ENCODE assay signal across 8 cellular contexts in genomic region chr22:44701824-44702478, GRCh38. TPM values are rescaled to one million over a fixed set of nuclear protein-coding genes. Genes with fewer than 3 reads are reported as not detected.
A peak's percentile ranks its signal among the peaks of the same experiment; 100 is the strongest.
DNase-seq lines count a peak whose midpoint lies in the region; ATAC-seq and TF ChIP-seq lines count a peak whose summit lies in the region.

TSS of gene PRR5 (plus strand) at chr22:44702204. CDS start at chr22:44702475, 271 bp downstream.

- ATAC-seq in GM19025 (IDR thresholded peaks at IDR 0.05; ENCODE audit: low read depth, unreplicated experiment) (peak; percentile 75), HG03432 (IDR thresholded peaks at IDR 0.05; ENCODE audit: unreplicated experiment) (peak; percentile 65)

- H3K27ac ChIP-seq in subcutaneous abdominal adipose tissue (ENCODE audit: low read depth, low read length) = no peak within 1 kb of the TSS

- peaks cover 34% of the 10 kb centered on the region for H3K27me3 ChIP-seq in neuron (ENCODE audit: insufficient read depth, low read length)
- no peaks in the 10 kb centered on the region for H3K27me3 ChIP-seq in subcutaneous abdominal adipose tissue (ENCODE audit: control insufficient read depth in 5 of 5, insufficient read depth in 4 of 5, low read length in 5 of 5)

- peak within 1 kb of the TSS; percentile 42 for H3K27ac Mint-ChIP-seq in activated T-helper 2 cell treated with anti-CD3 and anti-CD28 coated beads, Interferon-gamma antibody, Interleukin-2, Interleukin-4, amounts not matched to agents 10 μg/mL and 5 μg/mL and 100 μg/mL, durations not matched to agents 14 hours and 24 hours and 36 hours

- TF ChIP-seq CTCF in AG09309 (IDR thresholded peaks at IDR 0.05; ENCODE audit: control insufficient read depth, insufficient read depth, low read depth, low read length, missing control alignments) (no peak), fibroblast of villous mesenchyme (IDR thresholded peaks at IDR 0.05; ENCODE audit: insufficient read depth, low read depth, low read length) (no peak)

- H3K36me3 ChIP-seq in neuron (ENCODE audit: insufficient read depth, low read length) (no peaks in the 10 kb centered on the region), subcutaneous abdominal adipose tissue (ENCODE audit: control insufficient read depth in 5 of 5, insufficient read depth in 5 of 5, low read length in 5 of 5) (peaks cover 0 to 12% (median 4%) of the 10 kb centered on the region in 5 donors)

- intact Hi-C loops in activated T-helper 2 cell treated with anti-CD3 and anti-CD28 coated beads, Interferon-gamma antibody, Interleukin-2, Interleukin-4, amounts not matched to agents 10 μg/mL and 5 μg/mL and 100 μg/mL, durations not matched to agents 14 hours and 24 hours and 36 hours (cut with micrococcal nuclease) = no loop called here

- H3K36me3 Mint-ChIP-seq in activated T-helper 2 cell treated with anti-CD3 and anti-CD28 coated beads, Interferon-gamma antibody, Interleukin-2, Interleukin-4, amounts not matched to agents 10 μg/mL and 5 μg/mL and 100 μg/mL, durations not matched to agents 14 hours and 24 hours and 36 hours (ENCODE audit: low read depth) = peaks cover 4% of the 10 kb centered on the region

- peak within 1 kb of the TSS; percentile 69 for H3K4me3 Mint-ChIP-seq in activated T-helper 2 cell treated with anti-CD3 and anti-CD28 coated beads, Interferon-gamma antibody, Interleukin-2, Interleukin-4, amounts not matched to agents 10 μg/mL and 5 μg/mL and 100 μg/mL, durations not matched to agents 14 hours and 24 hours and 36 hours (ENCODE audit: low read depth)

- peak within 1 kb of the TSS; percentile 64 for H3K4me3 ChIP-seq in AG09309 (ENCODE audit: control insufficient read depth, low read depth, low read length)
- H3K4me3 ChIP-seq in fibroblast of villous mesenchyme (ENCODE audit: low read depth, low read length) = peak within 1 kb of the TSS; percentile 63
- peak within 1 kb of the TSS; percentile 40 for H3K4me3 ChIP-seq in neuron (ENCODE audit: low read length)
- H3K4me3 ChIP-seq in subcutaneous abdominal adipose tissue (ENCODE audit: low read depth in 1 of 5, low read length in 5 of 5) = peak within 1 kb of the TSS in 4 of 5 donors; percentile 39 to 58 (median 53)

- H3K4me1 Mint-ChIP-seq in activated T-helper 2 cell treated with anti-CD3 and anti-CD28 coated beads, Interferon-gamma antibody, Interleukin-2, Interleukin-4, amounts not matched to agents 10 μg/mL and 5 μg/mL and 100 μg/mL, durations not matched to agents 14 hours and 24 hours and 36 hours (ENCODE audit: low read depth) = peaks cover 3% of the 10 kb centered on the region

- peak within 1 kb of the TSS; percentile 62 for H2AFZ ChIP-seq in neuron (ENCODE audit: low read depth, low read length)

- peaks cover 33% of the 10 kb centered on the region for H3K4me1 ChIP-seq in neuron (ENCODE audit: insufficient read depth, low read length)
- peaks cover 3 to 46% (median 40%) of the 10 kb centered on the region in 5 donors for H3K4me1 ChIP-seq in subcutaneous abdominal adipose tissue (ENCODE audit: control insufficient read depth in 5 of 5, insufficient read depth in 5 of 5, low read length in 5 of 5)

- H3K9me3 ChIP-seq in neuron (ENCODE audit: low read length) = peaks cover 4% of the 10 kb centered on the region
- H3K9me3 ChIP-seq in subcutaneous abdominal adipose tissue (ENCODE audit: control insufficient read depth in 5 of 5, low read length in 5 of 5) = no peaks in the 10 kb centered on the region

- peaks cover 2% of the 10 kb centered on the region for H3K27me3 Mint-ChIP-seq in activated T-helper 2 cell treated with anti-CD3 and anti-CD28 coated beads, Interferon-gamma antibody, Interleukin-2, Interleukin-4, amounts not matched to agents 10 μg/mL and 5 μg/mL and 100 μg/mL, durations not matched to agents 14 hours and 24 hours and 36 hours (ENCODE audit: low read depth)

- peak; percentile 57 for DNase-seq in AG09309 (ENCODE audit: low read depth)
- peak; percentile 88 for DNase-seq in RPMI8226
- DNase-seq in activated T-helper 2 cell treated with anti-CD3 and anti-CD28 coated beads, Interferon-gamma antibody, Interleukin-2, Interleukin-4, amounts not matched to agents 10 μg/mL and 5 μg/mL and 100 μg/mL, durations not matched to agents 14 hours and 24 hours and 36 hours (ENCODE audit: low spot score) = peak; percentile 82
- DNase-seq in fibroblast of villous mesenchyme (ENCODE audit: low read depth) = peak; percentile 96

- peak within 1 kb of the TSS in 3 of 5 donors; percentile 14 to 47 (median 41) for H3K9ac ChIP-seq in subcutaneous abdominal adipose tissue (ENCODE audit: low read length in 5 of 5)

- no peaks in the 10 kb centered on the region for H3K9me3 Mint-ChIP-seq in activated T-helper 2 cell treated with anti-CD3 and anti-CD28 coated beads, Interferon-gamma antibody, Interleukin-2, Interleukin-4, amounts not matched to agents 10 μg/mL and 5 μg/mL and 100 μg/mL, durations not matched to agents 14 hours and 24 hours and 36 hours

RNA-seq across cellular contexts. Expression of gene PRR5, which starts in this region (rescaled TPM):
- total RNA-seq in activated T-helper 2 cell treated with anti-CD3 and anti-CD28 coated beads, Interferon-gamma antibody, Interleukin-2, Interleukin-4, amounts not matched to agents 10 μg/mL and 5 μg/mL and 100 μg/mL, durations not matched to agents 14 hours and 24 hours and 36 hours = 19.8 TPM in 2 replicates
- 12.9 and 16.4 TPM in 2 replicates for total RNA-seq in fibroblast of villous mesenchyme
